ENCODE assay signal across 21 cellular contexts in genomic region chr6:31214516-31214915, GRCh38. TPM values are rescaled to one million over a fixed set of nuclear protein-coding genes. Genes with fewer than 3 reads are reported as not detected.
"Had no signal": no experiment of that assay in that cellular context is flagged by ENCODE, and none has a peak within 500 bp of the region (broad histone marks: within the 10 kb centered on the region; RNA-seq: fewer than 3 reads in every experiment).

No MANE protein-coding gene starts in this region.

- DNase-seq: activated B cell treated with CpG ODN at 0.5 μM for 24 hours; activated CD4-positive, alpha-beta T cell treated with anti-CD3 and anti-CD28 coated beads for 1 hour; activated CD4-positive, alpha-beta T cell treated with anti-CD3 and anti-CD28 coated beads, Interleukin-2, amount 10 ng/mL, durations not matched to agents 24 days and 14 days; activated CD4-positive, alpha-beta T cell treated with anti-CD3 and anti-CD28 coated beads, Interleukin-2, amount 50 U/mL, for 48 hours; activated CD8-positive, alpha-beta memory T cell treated with anti-CD3 and anti-CD28 coated beads, Interleukin-2, amount 10 ng/mL, durations not matched to agents 7 days and 5 days; activated effector memory CD4-positive, alpha-beta T cell treated with Interleukin-2 at 50 U/mL for 16 hours; activated naive CD4-positive, alpha-beta T cell; activated T-cell treated with anti-CD3 and anti-CD28 coated beads, Interleukin-2, amount 50 U/mL, for 24 hours; aorta; MM.1S; NCI-H1105; NCI-H1436; NCI-H1694 treated with DMSO at 0.1 percent for 48 hours; NCI-H2029 treated with DMSO at 0.1 percent for 48 hours; NCI-H345; NCI-H510A; NCI-H69; NK-92 treated with Interleukin-12 subunit alpha and Interleukin-12 subunit beta, amount 100 ng/mL, for 24 hours; T-helper 17 cell; T-helper 9 cell had no signal

- ATAC-seq: activated CD8-positive, alpha-beta memory T cell treated with anti-CD3 and anti-CD28 coated beads, Interleukin-2, amount 10 ng/mL, durations not matched to agents 7 days and 5 days; T-helper 17 cell had no signal

RNA-seq across cellular contexts. Expression of gene POU5F1, which starts 44.0 kb away (rescaled TPM):
- total RNA-seq: activated CD4-positive, alpha-beta T cell treated with anti-CD3 and anti-CD28 coated beads, Interleukin-2, amount 10 ng/mL, durations not matched to agents 24 days and 14 days; activated CD8-positive, alpha-beta memory T cell treated with anti-CD3 and anti-CD28 coated beads, Interleukin-2, amount 10 ng/mL, durations not matched to agents 7 days and 5 days; activated T-helper 1 cell treated with anti-CD3 and anti-CD28 coated beads, Interleukin-12 subunit alpha, Interleukin-12 subunit beta, Interleukin-2, Interleukin-4 antibody, amounts not matched to agents 30 ng/mL and 10 ng/mL and 1 ng/mL, durations not matched to agents 14 hours and 24 hours and 36 hours; T-helper 17 cell had no signal
